Comparison of ENCODE assay signal across 11 cellular contexts in genomic region chr4:86875436-86875835, GRCh38. TPM values are rescaled to one million over a fixed set of nuclear protein-coding genes. Genes with fewer than 3 reads are reported as not detected.
A peak's percentile ranks its signal among the peaks of the same experiment; 100 is the strongest.
DNase-seq lines count a peak whose midpoint lies in the region; FAIRE-seq and TF ChIP-seq lines count a peak whose summit lies in the region.
"Not testable (repeated sequence)": the region's sequence is repeated elsewhere in the genome, so short reads cannot be mapped to it uniquely, and the experiment has no call there.
"Had no signal": no experiment of that assay in that cellular context is flagged by ENCODE, and none has a peak within 500 bp of the region (broad histone marks: within the 10 kb centered on the region; RNA-seq: fewer than 3 reads in every experiment).

No MANE protein-coding gene starts in this region.

- H3K4ac ChIP-seq in H1 (replicated peaks; ENCODE audit: insufficient read length, low read depth, low read length), result not testable (repeated sequence)

- H3K23ac ChIP-seq in H1 (ENCODE audit: insufficient read length), result not testable (repeated sequence)

- H2BK15ac ChIP-seq in H1 (ENCODE audit: low read length), result not testable (repeated sequence)

- not testable (repeated sequence) for H3K9ac ChIP-seq in H1 (replicated peaks in 1 of 4; ENCODE audit: extremely low read depth in 1 of 4, low read depth in 3 of 4, low read length in 3 of 4)

- H2BK20ac ChIP-seq in H1 (ENCODE audit: low read length), result not testable (repeated sequence)

- H3K4me3 ChIP-seq in H1 (ENCODE audit: extremely low read depth in 1 of 4, insufficient read depth in 2 of 4, low read depth in 3 of 4, low read length in 4 of 4), result not testable (repeated sequence)

- H3K79me2 ChIP-seq in H1 (ENCODE audit: control insufficient read depth in 1 of 2, insufficient read depth in 2 of 2, low read length in 2 of 2), result not testable (repeated sequence)

- POLR2A ChIA-PET in H1 (lab: Charles Lee; ENCODE audit: partially characterized antibody), result interaction anchor here (0.6 kb wide), 1 partner anchor 379 kb away, joined by 3 read pairs; no protein-coding TSS in a partner anchor

- H4K20me1 ChIP-seq in H1 (replicated peaks in 1 of 2; ENCODE audit: control insufficient read depth in 1 of 2, insufficient read depth in 2 of 2, low read length in 2 of 2), result not testable (repeated sequence)

- not testable (repeated sequence) for H3K23me2 ChIP-seq in H1 (ENCODE audit: low read depth, low read length)

- not testable (repeated sequence) for TF ChIP-seq EP300 in H1 (IDR thresholded peaks at IDR 0.05; ENCODE audit: borderline replicate concordance in 1 of 2, low read depth in 2 of 2, low read length in 2 of 2)

- not testable (repeated sequence) for H3K14ac ChIP-seq in H1 (ENCODE audit: insufficient read length)

- not testable (repeated sequence) for H2BK5ac ChIP-seq in H1 (ENCODE audit: low read depth, low read length)

- not testable (repeated sequence) for TF ChIP-seq POLR2A in H1 (IDR thresholded peaks at IDR 0.05; ENCODE audit: control extremely low read depth in 1 of 2, low read depth in 2 of 2, low read length in 2 of 2)

- not testable (repeated sequence) for FAIRE-seq in H1 (lab: Jason Lieb, UNC)

- H3K4me1 ChIP-seq in H1 (replicated peaks in 1 of 4; ENCODE audit: control insufficient read depth in 3 of 4, insufficient read depth in 4 of 4, low read length in 3 of 4), result not testable (repeated sequence)

- H4K8ac ChIP-seq in H1 (ENCODE audit: extremely low read depth, insufficient read depth, low read length), result not testable (repeated sequence)

- H3K27ac ChIP-seq in H1 (ENCODE audit: low read depth, low read length), result not testable (repeated sequence)

- not testable (repeated sequence) for H3K9me3 ChIP-seq in H1 (ENCODE audit: insufficient read depth in 2 of 2, low read depth in 1 of 2, low read length in 1 of 2)

- not testable (repeated sequence) for H3K4me2 ChIP-seq in H1 (ENCODE audit: insufficient read depth in 1 of 2, low read depth in 2 of 2, low read length in 2 of 2)

- not testable (repeated sequence) for TF ChIP-seq RAD21 in H1 (IDR thresholded peaks at IDR 0.05 in 1 of 2, conservative IDR thresholded peaks at IDR 0.05 in 1 of 2; ENCODE audit: low read depth in 2 of 2, low read length in 2 of 2)

- H4K91ac ChIP-seq in H1 (replicated peaks; ENCODE audit: insufficient read length, low read length), result not testable (repeated sequence)

- H4K5ac ChIP-seq in H1 (ENCODE audit: insufficient read length, low read depth, low read length), result not testable (repeated sequence)

- H3K79me1 ChIP-seq in H1 (ENCODE audit: low read depth, low read length), result not testable (repeated sequence)

- H3K18ac ChIP-seq in H1 (ENCODE audit: extremely low read depth, low read length), result not testable (repeated sequence)

- 94% methylated on average over 4 of the region's 4 CpGs; no CpG with 5 or more reads in 1 of the 2 experiments for WGBS in H1 (ENCODE audit: extremely low coverage in 1 of 2, insufficient coverage in 1 of 2, insufficient read length in 1 of 2, insufficient replicate concordance in 2 of 2, low coverage in 1 of 2, low lambda C conversion rate in 2 of 2, missing lambda C conversion rate in 1 of 2), 2 experiments

- not testable (repeated sequence) for H2AFZ ChIP-seq in H1 (ENCODE audit: low read length)

- H2BK12ac ChIP-seq in H1 (ENCODE audit: low read depth, low read length), result not testable (repeated sequence)

- H3K27me3 ChIP-seq in H1 (replicated peaks in 1 of 4; ENCODE audit: control insufficient read depth in 3 of 4, extremely low read depth in 1 of 4, insufficient read depth in 3 of 4, low read length in 3 of 4), result not testable (repeated sequence)

- not testable (repeated sequence) for H2BK120ac ChIP-seq in H1 (replicated peaks; ENCODE audit: low read depth, low read length)

- H3K56ac ChIP-seq in H1 (replicated peaks; ENCODE audit: insufficient read length, low read depth, low read length), result not testable (repeated sequence)

- H2AK5ac ChIP-seq in H1 (ENCODE audit: low read depth, low read length), result not testable (repeated sequence)

- TF ChIP-seq CTCF in H1 (IDR thresholded peaks at IDR 0.05; ENCODE audit: control extremely low read depth in 1 of 3, insufficient read depth in 1 of 3, low read depth in 1 of 3, low read length in 3 of 3), result not testable (repeated sequence)

- DNase-seq in Daoy (ENCODE audit: low read depth) (peak; percentile 8), ELR (ENCODE audit: low read depth) (peak; percentile 36), NCI-H226 (peak; percentile 63), amniotic epithelial cell (ENCODE audit: low read depth) (peak; percentile 33), fibroblast of peridontal ligament (ENCODE audit: extremely low read depth) (peak; percentile 11), iris pigment epithelial cell (ENCODE audit: low read depth) (peak; percentile 23)
- DNase-seq in H1 (ENCODE audit: low read depth in 1 of 2, low spot score in 2 of 2), result not testable (repeated sequence)

- CTCF ChIA-PET in H1 (lab: Charles Lee; ENCODE audit: partially characterized antibody), result interaction anchor here (0.6 to 1.7 kb wide), 4 partner anchors 84 to 1103 kb away, joined by 3 to 4 read pairs (median 3); no protein-coding TSS in a partner anchor

- H3K36me3 ChIP-seq in H1 (ENCODE audit: control insufficient read depth in 2 of 4, insufficient read depth in 4 of 4, low read length in 3 of 4), result not testable (repeated sequence)

TF ChIP-seq in H1, 55 proteins besides CTCF, POLR2A, EP300 and RAD21:
- peak; percentile 47; the same call in 1 of the 2 replicates for TF ChIP-seq CEBPB (IDR thresholded peaks at IDR 0.05; ENCODE audit: low read depth, low read length)

RNA-seq across cellular contexts. Expression of gene C4orf36, which starts 16.8 kb away (rescaled TPM):
- 0.40 and 4.1 TPM in 2 replicates for total RNA-seq in Daoy (2014; rRNA removed; shearing (Covaris generic))
- total RNA-seq in H1 (2021; fragmentation: NEBNext Ultra II Directional; extraction: Animal tissue kit (Norgen Biotek cat#: 25700)), result 1.5 TPM in 2 replicates
- 1.2 and 1.4 TPM in 2 replicates for polyA plus RNA-seq in H1 (2011; rRNA removed)
- 1.8 TPM for polyA plus RNA-seq in H1 (2011; cell fraction: cytosol; rRNA removed)
- polyA plus RNA-seq in H1 (2011; cell fraction: nucleus; rRNA removed), result 1.7 TPM
- 1.4 to 2.5 TPM (median 1.9 TPM) in 4 replicates for polyA plus RNA-seq in H1 (2012, experiment 1 of 2)
- polyA plus RNA-seq in H1 (2012, experiment 2 of 2), result 1.6 TPM
- polyA plus RNA-seq in H1 (2013, experiment 1 of 2), result 0.71 TPM
- 1.4 TPM for polyA plus RNA-seq in H1 (2013, experiment 2 of 2)
- polyA minus RNA-seq in H1 (2011; rRNA and poly(A)+ RNA removed), result 0.98 and 1.4 TPM in 2 replicates
- polyA minus RNA-seq in H1 (2011; cell fraction: cytosol; rRNA and poly(A)+ RNA removed), result 1.0 TPM
- 0.90 TPM for polyA minus RNA-seq in H1 (2011; cell fraction: nucleus; rRNA and poly(A)+ RNA removed)
- polyA plus RNA-seq: CD4-positive, alpha-beta memory T cell had no signal

RNA-seq across cellular contexts. Expression of gene SLC10A6, which starts 26.3 kb away (rescaled TPM):
- not detected in 2 replicates for total RNA-seq in Daoy (2014; rRNA removed; shearing (Covaris generic))
- 0.21 TPM in 1 of 2 replicates, not detected in the other for total RNA-seq in H1 (2021; fragmentation: NEBNext Ultra II Directional; extraction: Animal tissue kit (Norgen Biotek cat#: 25700))
- not detected in 2 replicates for polyA plus RNA-seq in H1 (2011; rRNA removed)
- 0.05 TPM for polyA plus RNA-seq in H1 (2011; cell fraction: cytosol; rRNA removed)
- 0.10 TPM for polyA plus RNA-seq in H1 (2011; cell fraction: nucleus; rRNA removed)
- polyA plus RNA-seq in H1 (2012, experiment 1 of 2), result 0.12 TPM in 1 of 4 replicates, not detected in the others
- not detected for polyA plus RNA-seq in H1 (2012, experiment 2 of 2)
- polyA plus RNA-seq in H1 (2013, experiment 1 of 2), result not detected
- polyA plus RNA-seq in H1 (2013, experiment 2 of 2), result 0.04 TPM
- polyA minus RNA-seq in H1 (2011; rRNA and poly(A)+ RNA removed), result not detected in 2 replicates
- not detected for polyA minus RNA-seq in H1 (2011; cell fraction: cytosol; rRNA and poly(A)+ RNA removed)
- not detected for polyA minus RNA-seq in H1 (2011; cell fraction: nucleus; rRNA and poly(A)+ RNA removed)
- total RNA-seq: Calu3; CD4-positive, alpha-beta memory T cell; H9 had no signal
- polyA plus RNA-seq: A549; CD4-positive, alpha-beta memory T cell had no signal

RNA-seq across cellular contexts. Expression of gene AFF1, which starts 59.4 kb away (rescaled TPM):
- 3.6 and 4.5 TPM in 2 replicates for total RNA-seq in Daoy (2014; rRNA removed; shearing (Covaris generic))
- 85.4 and 85.5 TPM in 2 replicates for total RNA-seq in H1 (2021; fragmentation: NEBNext Ultra II Directional; extraction: Animal tissue kit (Norgen Biotek cat#: 25700))
- 14.8 and 24.6 TPM in 2 replicates for polyA plus RNA-seq in H1 (2011; rRNA removed)
- polyA plus RNA-seq in H1 (2011; cell fraction: cytosol; rRNA removed), result 14.7 TPM
- 39.6 TPM for polyA plus RNA-seq in H1 (2011; cell fraction: nucleus; rRNA removed)
- 16.6 to 29.0 TPM (median 21.1 TPM) in 4 replicates for polyA plus RNA-seq in H1 (2012, experiment 1 of 2)
- 1.9 TPM for polyA plus RNA-seq in H1 (2012, experiment 2 of 2)
- 29.1 TPM for polyA plus RNA-seq in H1 (2013, experiment 1 of 2)
- 29.0 TPM for polyA plus RNA-seq in H1 (2013, experiment 2 of 2)
- polyA minus RNA-seq in H1 (2011; rRNA and poly(A)+ RNA removed), result 104 and 106 TPM in 2 replicates
- 44.7 TPM for polyA minus RNA-seq in H1 (2011; cell fraction: cytosol; rRNA and poly(A)+ RNA removed)
- 152 TPM for polyA minus RNA-seq in H1 (2011; cell fraction: nucleus; rRNA and poly(A)+ RNA removed)

Comparison
In these comparisons a context has a peak if more than half of its experiments do, and no peak if none do; other contexts are left out.
1. RNA of gene AFF1, which starts 59.4 kb away (total RNA-seq): 85.4 to 85.5 TPM in H1; 3.6 to 4.5 TPM in Daoy; every median in the first group is over 10 times any median in the second.